ENCODE assay signal across 8 cellular contexts in genomic region chr2:173997269-173997668, GRCh38. TPM values are rescaled to one million over a fixed set of nuclear protein-coding genes. Genes with fewer than 3 reads are reported as not detected.
DNase-seq lines count a peak whose midpoint lies in the region; ATAC-seq, FAIRE-seq and TF ChIP-seq lines count a peak whose summit lies in the region.

No MANE protein-coding gene starts in this region.

- H3K36me3 ChIP-seq in kidney (ENCODE audit: control insufficient read depth in 1 of 2, insufficient read depth in 2 of 2, low read length in 2 of 2): no peaks in the 10 kb centered on the region

- no peak overlapping the region for H3K27ac Mint-ChIP-seq in WTC11

- H3K9ac ChIP-seq in kidney (ENCODE audit: low read length in 2 of 2): no peak overlapping the region

- POLR2A ChIA-PET in WTC11 (lab: Charles Lee): no interaction called here

- no peaks in the 10 kb centered on the region for H3K27me3 Mint-ChIP-seq in WTC11 (ENCODE audit: low read depth)

- no peak overlapping the region for H3K4me3 Mint-ChIP-seq in WTC11

- H3K4me1 Mint-ChIP-seq in WTC11: no peaks in the 10 kb centered on the region

- no peaks in the 10 kb centered on the region for H3K9me3 Mint-ChIP-seq in WTC11

- no peak overlapping the region for H3K27ac ChIP-seq in kidney (ENCODE audit: low read depth in 2 of 2, low read length in 2 of 2)

- DNase-seq in RPMI8226: peak; percentile 86
- peak; percentile 74 for DNase-seq in kidney
- no peak for DNase-seq in dermis blood vessel endothelial cell
- DNase-seq in NCI-H2081 treated with DMSO at 0.1 percent for 48 hours (lab: John Stamatoyannopoulos, UW): no peak
- DNase-seq in WTC11 (ENCODE audit: low spot score): no peak
- no peak for DNase-seq in activated T-cell treated with anti-CD3 and anti-CD28 coated beads for 4 hours

- H3K4me3 ChIP-seq in kidney (ENCODE audit: low read length in 2 of 2): no peak overlapping the region

- CTCF ChIA-PET in WTC11 (lab: Charles Lee): no interaction called here

- H3K36me3 Mint-ChIP-seq in WTC11: no peaks in the 10 kb centered on the region

- ATAC-seq in GM18511 (IDR thresholded peaks at IDR 0.05; ENCODE audit: unreplicated experiment) (peak; percentile 96), HG02763 (IDR thresholded peaks at IDR 0.05; ENCODE audit: unreplicated experiment) (peak; percentile 85), WTC11 (no peak)

- TF ChIP-seq CTCF in kidney (IDR thresholded peaks at IDR 0.05; ENCODE audit: borderline replicate concordance, extremely low read depth, insufficient read depth) (no peak), WTC11 (IDR thresholded peaks at IDR 0.05) (no peak)

- FAIRE-seq in kidney (lab: Jason Lieb, UNC): no peak

- peaks cover 0 to 2% of the 10 kb centered on the region in 2 donors for H3K4me1 ChIP-seq in kidney (ENCODE audit: control insufficient read depth in 1 of 2, insufficient read depth in 1 of 2, low read depth in 1 of 2, low read length in 2 of 2)

- no peaks in the 10 kb centered on the region for H3K9me3 ChIP-seq in kidney (ENCODE audit: control insufficient read depth in 1 of 2, low read length in 2 of 2)

- intact Hi-C loops in kidney (cut with DNase I): no loop called here

TF ChIP-seq in WTC11, 78 proteins besides CTCF, POLR2A, EP300 and RAD21:
- no peak for TF ChIP-seq PRRX2 (CRISPR knock-in tag; IDR thresholded peaks at IDR 0.05)
- TF ChIP-seq PRDM15 (CRISPR knock-in tag; IDR thresholded peaks at IDR 0.05): no peak
- no peak for TF ChIP-seq ZNF512 (CRISPR knock-in tag; IDR thresholded peaks at IDR 0.05; ENCODE audit: borderline replicate concordance)

RNA-seq across cellular contexts. Expression of gene SP3, which starts 32.1 kb away (rescaled TPM):
- total RNA-seq in kidney: 86.2 TPM
- polyA plus RNA-seq in kidney (ENCODE audit: insufficient read depth, low read depth, low replicate concordance): 14.5 TPM
- total RNA-seq in dermis blood vessel endothelial cell: 98.9 and 107 TPM in 2 replicates
- total RNA-seq in WTC11 (2021): 72.8 to 88.5 TPM (median 77.1 TPM) in 3 replicates

Comparison
In these comparisons a context has a peak if more than half of its experiments do, and no peak if none do; other contexts are left out.
1. DNase-seq: peak in RPMI8226 (single experiment) and kidney (single experiment); none in dermis blood vessel endothelial cell (single experiment), NCI-H2081 treated with DMSO at 0.1 percent for 48 hours (single experiment), WTC11 (single experiment) and activated T-cell treated with anti-CD3 and anti-CD28 coated beads for 4 hours (single experiment).